Comparison of ENCODE assay signal across 28 cellular contexts in genomic region chr3:23655749-23656148, GRCh38.
"Had no signal": no experiment of that assay in that cellular context is flagged by ENCODE, and none has a peak within 500 bp of the region (broad histone marks: within the 10 kb centered on the region; RNA-seq: fewer than 3 reads in every experiment).

No MANE protein-coding gene starts in this region.

- H3K4me3 Mint-ChIP-seq: endodermal cell; mesothelial cell of epicardium; natural killer cell treated with Interleukin-12 subunit alpha and Interleukin-12 subunit beta and Interleukin-15 and Interleukin-18, amount 100 ng/mL, for 72 hours; neural crest cell; type B pancreatic cell had no signal

- H3K36me3 ChIP-seq: gastrocnemius medialis, neutrophil, pancreas, right lobe of liver, tibial artery had no signal

- ATAC-seq: esophagus mucosa; gastrocnemius medialis; mucosa of descending colon; natural killer cell treated with Interleukin-12 subunit alpha and Interleukin-12 subunit beta and Interleukin-15 and Interleukin-18, amount 100 ng/mL, for 72 hours; pancreas; right lobe of liver had no signal

- H3K27me3 Mint-ChIP-seq: naive B cell, progenitor cell of endocrine pancreas had no signal

- H3K27ac Mint-ChIP-seq: endodermal cell; mesothelial cell of epicardium; natural killer cell treated with Interleukin-12 subunit alpha and Interleukin-12 subunit beta and Interleukin-15 and Interleukin-18, amount 100 ng/mL, for 72 hours; progenitor cell of endocrine pancreas; type B pancreatic cell had no signal

- H3K4me1 ChIP-seq: pancreas, right lobe of liver, testis, tibial artery had no signal

- H3K4me3 ChIP-seq: dorsolateral prefrontal cortex, gastrocnemius medialis, mucosa of descending colon, pancreas, right lobe of liver, testis, tibial artery had no signal

- H3K4me1 Mint-ChIP-seq: endodermal cell had no signal

- H3K27me3 ChIP-seq: dorsolateral prefrontal cortex, gastrocnemius medialis, neutrophil, pancreas, right lobe of liver, testis, tibial artery had no signal

- H3K9me3 ChIP-seq: gastrocnemius medialis, mucosa of descending colon, neutrophil, pancreas, right lobe of liver, testis, tibial artery had no signal

- DNase-seq: dorsolateral prefrontal cortex; effector CD8-positive, alpha-beta T cell; endodermal cell; foreskin fibroblast; gastrocnemius medialis; head of caudate nucleus; mesenchymal stem cell; mucosa of descending colon; naive B cell; pancreas; right lobe of liver; small intestine; stimulated activated CD4-positive, alpha-beta T cell treated with anti-CD3 and anti-CD28 coated beads, Interleukin-12 subunit alpha, Interleukin-12 subunit beta, amount 100 ng/mL, for 4 hours; stimulated activated CD4-positive, alpha-beta T cell treated with anti-CD3 and anti-CD28 coated beads, Interleukin-1b, Interleukin-23, amount 100 ng/mL, for 48 hours; stimulated activated CD4-positive, alpha-beta T cell treated with anti-CD3 and anti-CD28 coated beads, Interleukin-4, amount 100 ng/mL, for 1 hour; stimulated activated CD8-positive, alpha-beta memory T cell treated with anti-CD3 and anti-CD28 coated beads, Interleukin-4, amount 100 ng/mL, for 48 hours; stimulated activated naive CD4-positive, alpha-beta T cell; substantia nigra; testis; tibial artery had no signal

- H3K36me3 Mint-ChIP-seq: natural killer cell treated with Interleukin-12 subunit alpha and Interleukin-12 subunit beta and Interleukin-15 and Interleukin-18, amount 100 ng/mL, for 72 hours; type B pancreatic cell had no signal

- H3K27ac ChIP-seq: dorsolateral prefrontal cortex, epithelial cell of prostate, gastrocnemius medialis, neutrophil, pancreas, right lobe of liver, testis, tibial artery had no signal
